Comparison of ENCODE assay signal across 18 cellular contexts in the genomic region with DNA sequence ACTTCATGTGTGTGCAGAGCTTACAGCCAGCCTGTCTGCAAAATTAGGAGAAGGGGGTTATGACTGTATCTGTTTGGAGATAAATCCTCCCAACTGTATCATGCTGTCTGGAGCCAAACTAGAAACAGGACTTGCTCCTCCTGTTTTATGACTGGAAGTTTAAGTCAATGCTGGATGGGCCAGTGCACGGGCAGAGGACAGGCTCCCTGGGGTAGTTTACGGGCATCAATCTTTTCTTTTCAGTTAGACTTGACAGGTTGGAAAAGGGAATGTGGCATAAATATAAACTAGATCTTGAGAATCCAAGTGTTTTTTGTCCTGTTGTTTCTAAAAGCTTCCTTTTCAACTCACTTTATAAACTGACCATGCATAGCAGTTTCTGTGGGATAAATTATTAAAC.
DNase-seq lines count a peak whose midpoint lies in the region; ATAC-seq and TF ChIP-seq lines count a peak whose summit lies in the region.
"Had no signal": no experiment of that assay in that cellular context is flagged by ENCODE, and none has a peak within 500 bp of the region (broad histone marks: within the 10 kb centered on the region; RNA-seq: fewer than 3 reads in every experiment).

No MANE protein-coding gene starts in this region.

- no peaks in the 10 kb centered on the region for H3F3A ChIP-seq in smooth muscle cell (ENCODE audit: low read depth)

- H3K9ac ChIP-seq in endodermal cell (ENCODE audit: extremely low read depth, low read length, poor library complexity, severe bottlenecking) (no peak overlapping the region), smooth muscle cell (ENCODE audit: low read depth) (peak overlapping the region; percentile 57)
- H3K9ac ChIP-seq: BLaER1 had no signal

- H3K36me3 ChIP-seq in endodermal cell (ENCODE audit: control insufficient read depth, insufficient read depth, low read length) (no peaks in the 10 kb centered on the region), smooth muscle cell (ENCODE audit: low read depth) (no peaks in the 10 kb centered on the region)
- H3K36me3 ChIP-seq: BLaER1, HAP-1 had no signal

- H3K27me3 Mint-ChIP-seq in endodermal cell (ENCODE audit: insufficient read depth), result peaks cover 2% of the 10 kb centered on the region
- peaks cover 11% of the 10 kb centered on the region for H3K27me3 Mint-ChIP-seq in nephron (ENCODE audit: low read depth)

- no peaks in the 10 kb centered on the region for H3K79me2 ChIP-seq in smooth muscle cell (ENCODE audit: low read depth)

- H3K4me3 Mint-ChIP-seq in endodermal cell, result no peak overlapping the region
- no peak overlapping the region for H3K4me3 Mint-ChIP-seq in nephron
- H3K4me3 Mint-ChIP-seq: CD14-positive monocyte; CD4-positive, alpha-beta memory T cell had no signal

- H3K27ac Mint-ChIP-seq in endodermal cell (no peak overlapping the region), nephron (peak overlapping the region; percentile 18 to 53 (median 40))
- H3K27ac Mint-ChIP-seq: CD14-positive monocyte; CD4-positive, alpha-beta memory T cell had no signal

- no peak for ATAC-seq in GM18511 (IDR thresholded peaks at IDR 0.05; ENCODE audit: unreplicated experiment)
- ATAC-seq: A549, GM12878, HepG2 had no signal

- no peaks in the 10 kb centered on the region for H4K20me1 ChIP-seq in smooth muscle cell (ENCODE audit: low read depth)
- H4K20me1 ChIP-seq: BLaER1 had no signal

- H3K4me1 Mint-ChIP-seq in endodermal cell, result no peaks in the 10 kb centered on the region
- peaks cover 14% of the 10 kb centered on the region for H3K4me1 Mint-ChIP-seq in nephron
- H3K4me1 Mint-ChIP-seq: CD14-positive monocyte; CD4-positive, alpha-beta memory T cell had no signal

- DNase-seq in NCI-H2227 (lab: John Stamatoyannopoulos, UW; ENCODE audit: unreplicated experiment), result peak; percentile 7
- DNase-seq in NCI-H2227 treated with DMSO at 0.1 percent for 48 hours (lab: John Stamatoyannopoulos, UW), result no peak
- DNase-seq in endodermal cell, result no peak
- no peak for DNase-seq in smooth muscle cell (lab: John Stamatoyannopoulos, UW; ENCODE audit: unreplicated experiment)
- DNase-seq in pons (ENCODE audit: low spot score), result no peak
- DNase-seq in effector CD8-positive, alpha-beta T cell (lab: John Stamatoyannopoulos, UW), result no peak
- DNase-seq: Calu3; CD4-positive, alpha-beta memory T cell; DND-41 had no signal

- no peaks in the 10 kb centered on the region for H3K4me1 ChIP-seq in endodermal cell (ENCODE audit: control insufficient read depth, insufficient read depth, low read length)
- H3K4me1 ChIP-seq in smooth muscle cell (ENCODE audit: low read depth), result no peaks in the 10 kb centered on the region
- H3K4me1 ChIP-seq: A549, BLaER1, HAP-1 had no signal

- H3K27me3 ChIP-seq in endodermal cell (ENCODE audit: control insufficient read depth, insufficient read depth, low read length, poor library complexity, severe bottlenecking) (no peaks in the 10 kb centered on the region), smooth muscle cell (ENCODE audit: low read depth) (no peaks in the 10 kb centered on the region)
- H3K27me3 ChIP-seq: BLaER1 had no signal

- no peaks in the 10 kb centered on the region for H3K36me3 Mint-ChIP-seq in endodermal cell (ENCODE audit: low read depth)
- no peaks in the 10 kb centered on the region for H3K36me3 Mint-ChIP-seq in nephron (ENCODE audit: low read depth)
- H3K36me3 Mint-ChIP-seq: CD14-positive monocyte; CD4-positive, alpha-beta memory T cell had no signal

- no peaks in the 10 kb centered on the region for H3K9me3 Mint-ChIP-seq in endodermal cell
- H3K9me3 Mint-ChIP-seq in nephron, result no peaks in the 10 kb centered on the region

- H3K4me3 ChIP-seq in endodermal cell (ENCODE audit: low read length) (no peak overlapping the region), smooth muscle cell (no peak overlapping the region)
- H3K4me3 ChIP-seq: A549, BLaER1, GM12878, HAP-1 had no signal

- no peak overlapping the region for H2AFZ ChIP-seq in smooth muscle cell (ENCODE audit: low read depth)

- no peak for TF ChIP-seq CTCF in endodermal cell (conservative IDR thresholded peaks at IDR 0.05)
- no peak for TF ChIP-seq CTCF in nephron (IDR thresholded peaks at IDR 0.05; ENCODE audit: unreplicated experiment in 3 of 3)
- no peak for TF ChIP-seq CTCF in smooth muscle cell (IDR thresholded peaks at IDR 0.05; ENCODE audit: borderline replicate concordance, insufficient read depth, poor library complexity, severe bottlenecking)

- H3K4me2 ChIP-seq in smooth muscle cell, result no peak overlapping the region
- H3K4me2 ChIP-seq: A549, BLaER1 had no signal

- peak overlapping the region; percentile 30 for H3K27ac ChIP-seq in endodermal cell (ENCODE audit: low read depth, low read length)
- H3K27ac ChIP-seq in smooth muscle cell (ENCODE audit: low read depth), result no peak overlapping the region
- H3K27ac ChIP-seq: 22Rv1, A549, BLaER1 had no signal

- no peaks in the 10 kb centered on the region for H3K9me3 ChIP-seq in endodermal cell (ENCODE audit: control insufficient read depth, low read length)
- H3K9me3 ChIP-seq in smooth muscle cell (replicated peaks; ENCODE audit: low read depth), result no peaks in the 10 kb centered on the region
- H3K9me3 ChIP-seq: A549, BLaER1, HAP-1 had no signal

- WGBS in endodermal cell (ENCODE audit: insufficient coverage in 1 of 2, insufficient read length in 1 of 2), 2 experiments, result 83 to 87% methylated on average over 1 to 2 of the region's 2 CpGs
- 77% methylated on average over 2 of the region's 2 CpGs for WGBS in smooth muscle cell (ENCODE audit: low lambda C conversion rate)
